In genomic region chr21:34446946-34447345, GRCh38 we compare ENCODE assay signal across 7 cellular contexts. TPM values are rescaled to one million over a fixed set of nuclear protein-coding genes. Genes with fewer than 3 reads are reported as not detected.
"Had no signal": no experiment of that assay in that cellular context is flagged by ENCODE, and none has a peak within 500 bp of the region (broad histone marks: within the 10 kb centered on the region; RNA-seq: fewer than 3 reads in every experiment).

No MANE protein-coding gene starts in this region.

RNA-seq across cellular contexts. Expression of gene SMIM34, which starts 23.2 kb away (rescaled TPM):
- total RNA-seq: GM23248, H4, H7, HepG2, HFFc6, HT1080 had no signal
- polyA plus RNA-seq: GM23248, HepG2, IgD-negative memory B cell had no signal
